ENCODE assay signal across 32 cellular contexts in genomic region chr11:134110252-134110651, GRCh38.
"Had no signal": no experiment of that assay in that cellular context is flagged by ENCODE, and none has a peak within 500 bp of the region (broad histone marks: within the 10 kb centered on the region; RNA-seq: fewer than 3 reads in every experiment).

No MANE protein-coding gene starts in this region.

- DNase-seq: activated CD4-positive, alpha-beta memory T cell treated with anti-CD3 and anti-CD28 coated beads, Interleukin-2, amount 10 ng/mL, durations not matched to agents 7 days and 5 days; activated CD4-positive, alpha-beta T cell treated with anti-CD3 and anti-CD28 coated beads for 1 hour; activated CD4-positive, alpha-beta T cell treated with anti-CD3 and anti-CD28 coated beads for 4 hours; activated CD4-positive, alpha-beta T cell treated with anti-CD3 and anti-CD28 coated beads, Interleukin-2, amount 10 ng/mL, durations not matched to agents 7 days and 5 days; activated CD4-positive, alpha-beta T cell treated with anti-CD3 and anti-CD28 coated beads, Interleukin-2, amount 50 U/mL, for 4 hours; activated CD8-positive, alpha-beta memory T cell treated with anti-CD3 and anti-CD28 coated beads, Interleukin-2, amount 50 U/mL, for 48 hours; activated effector memory CD4-positive, alpha-beta T cell treated with Interleukin-2 at 50 U/mL for 16 hours; activated gamma-delta T cell treated with Interleukin-2 at 50 U/mL for 16 hours; activated naive CD4-positive, alpha-beta T cell treated with anti-CD3 and anti-CD28 coated beads, Interleukin-2, amount 50 U/mL, for 16 hours; activated naive CD4-positive, alpha-beta T cell treated with Interleukin-2 at 50 U/mL for 16 hours; activated T-cell treated with anti-CD3 and anti-CD28 coated beads for 4 hours; activated T-cell treated with anti-CD3 and anti-CD28 coated beads, Interleukin-2, amount 50 U/mL, for 24 hours; activated T-cell treated with anti-CD3 and anti-CD28 coated beads, Interleukin-2, amount 50 U/mL, for 72 hours; amniotic stem cell; anterior cingulate cortex; brain microvascular endothelial cell; dorsolateral prefrontal cortex; effector memory CD8-positive, alpha-beta T cell; esophagus squamous epithelium; foreskin fibroblast; heart left ventricle; T-helper 2 cell had no signal

- H3K4me1 Mint-ChIP-seq: activated CD4-positive, alpha-beta memory T cell treated with anti-CD3 and anti-CD28 coated beads, Interleukin-2, amount 10 ng/mL, durations not matched to agents 7 days and 5 days; activated CD4-positive, alpha-beta T cell treated with anti-CD3 and anti-CD28 coated beads, Interleukin-2, amount 10 ng/mL, durations not matched to agents 7 days and 5 days; central memory CD8-positive, alpha-beta T cell had no signal

- H3K4me3 ChIP-seq: coronary artery, dorsolateral prefrontal cortex, esophagus squamous epithelium, heart left ventricle had no signal

- FAIRE-seq: astrocyte, bronchial epithelial cell, endothelial cell of umbilical vein, frontal cortex had no signal

- ATAC-seq: activated T-cell treated with anti-CD3 and anti-CD28 coated beads, Interleukin-2, amount 50 U/mL, for 72 hours; effector memory CD8-positive, alpha-beta T cell; heart left ventricle; WTC11 had no signal

- H3K27me3 Mint-ChIP-seq: activated naive CD8-positive, alpha-beta T cell; activated T-cell treated with anti-CD3 and anti-CD28 coated beads, Interleukin-2, amount 50 U/mL, for 24 hours; central memory CD8-positive, alpha-beta T cell; dendritic cell treated with granulocyte-macrophage colony-stimulating factor and Interleukin-4, amounts not matched to agents 40 ng/mL and 50 ng/mL, for 4 days; effector memory CD8-positive, alpha-beta T cell had no signal

- H3K4me1 ChIP-seq: esophagus squamous epithelium, heart left ventricle had no signal

- H3K27ac Mint-ChIP-seq: activated CD4-positive, alpha-beta memory T cell treated with anti-CD3 and anti-CD28 coated beads, Interleukin-2, amount 10 ng/mL, durations not matched to agents 7 days and 5 days; activated CD4-positive, alpha-beta T cell treated with anti-CD3 and anti-CD28 coated beads, Interleukin-2, amount 10 ng/mL, durations not matched to agents 7 days and 5 days; activated naive CD8-positive, alpha-beta T cell; activated T-cell treated with anti-CD3 and anti-CD28 coated beads, Interleukin-2, amount 50 U/mL, for 24 hours; activated T-cell treated with anti-CD3 and anti-CD28 coated beads, Interleukin-2, amount 50 U/mL, for 72 hours; dendritic cell treated with granulocyte-macrophage colony-stimulating factor and Interleukin-4, amounts not matched to agents 40 ng/mL and 50 ng/mL, for 4 days; effector memory CD8-positive, alpha-beta T cell had no signal

- H3K27ac ChIP-seq: brain microvascular endothelial cell, coronary artery, dorsolateral prefrontal cortex, epithelial cell of prostate, esophagus squamous epithelium, heart left ventricle had no signal

- H3K4me3 Mint-ChIP-seq: activated CD4-positive, alpha-beta memory T cell treated with anti-CD3 and anti-CD28 coated beads, Interleukin-2, amount 10 ng/mL, durations not matched to agents 7 days and 5 days; activated CD4-positive, alpha-beta T cell treated with anti-CD3 and anti-CD28 coated beads, Interleukin-2, amount 10 ng/mL, durations not matched to agents 7 days and 5 days; activated naive CD8-positive, alpha-beta T cell; activated T-cell treated with anti-CD3 and anti-CD28 coated beads, Interleukin-2, amount 50 U/mL, for 24 hours; activated T-cell treated with anti-CD3 and anti-CD28 coated beads, Interleukin-2, amount 50 U/mL, for 72 hours; central memory CD8-positive, alpha-beta T cell; dendritic cell treated with granulocyte-macrophage colony-stimulating factor and Interleukin-4, amounts not matched to agents 40 ng/mL and 50 ng/mL, for 4 days; effector memory CD8-positive, alpha-beta T cell; WTC11 had no signal

- H3K9me3 Mint-ChIP-seq: central memory CD8-positive, alpha-beta T cell; effector memory CD8-positive, alpha-beta T cell had no signal

- H3K27me3 ChIP-seq: brain microvascular endothelial cell, dorsolateral prefrontal cortex, esophagus squamous epithelium, heart left ventricle had no signal

- H3K36me3 ChIP-seq: brain microvascular endothelial cell, esophagus squamous epithelium, heart left ventricle had no signal
